10 cellular contexts compared by ENCODE assay signal in the genomic region with DNA sequence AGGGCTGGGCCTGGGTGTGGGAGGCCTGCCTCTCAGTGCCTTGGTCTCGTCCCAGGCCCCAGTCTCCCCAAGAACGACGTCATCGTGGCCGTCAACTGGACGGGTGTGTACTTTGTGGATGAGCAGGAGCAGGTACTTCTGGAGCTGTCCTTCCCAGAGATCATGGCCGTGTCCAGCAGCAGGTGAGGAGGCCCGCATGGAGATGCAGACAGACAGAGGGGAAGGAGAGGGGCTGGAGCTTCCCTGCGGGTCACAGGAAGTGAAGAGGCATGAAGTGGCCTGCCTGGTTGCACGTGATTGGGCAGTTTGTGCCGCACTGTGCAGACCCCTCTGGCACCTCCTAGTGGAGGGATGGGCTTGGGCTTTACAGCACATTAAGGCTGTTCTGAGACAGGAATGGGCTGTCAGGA.
DNase-seq lines count a peak whose midpoint lies in the region; ATAC-seq, FAIRE-seq and TF ChIP-seq lines count a peak whose summit lies in the region.
"Had no signal": no experiment of that assay in that cellular context is flagged by ENCODE, and none has a peak within 500 bp of the region (broad histone marks: within the 10 kb centered on the region; RNA-seq: fewer than 3 reads in every experiment).

No MANE protein-coding gene starts in this region.

- BruUV-seq in GM12878 (replicated peaks; lab: Mats Ljungman, UMichigan) = no TSS peak

- RAD21 ChIA-PET in GM12878 (lab: Charles Lee; ENCODE audit: unreplicated experiment) = no interaction called here

- H3K36me3 ChIP-seq in GM12878 (ENCODE audit: control insufficient read depth in 2 of 2, insufficient read depth in 2 of 2, low read length in 1 of 2) (no peaks in the 10 kb centered on the region), ovary (no peaks in the 10 kb centered on the region)
- H3K36me3 ChIP-seq: thoracic aorta had no signal

- TF ChIP-seq CTCF in GM12878 (IDR thresholded peaks at IDR 0.05 in 2 of 3, conservative IDR thresholded peaks at IDR 0.05 in 1 of 3; ENCODE audit: control insufficient read depth in 2 of 3, extremely low read depth in 1 of 3, insufficient read depth in 1 of 3, low read depth in 3 of 3, low read length in 3 of 3) (peak in 2 of 3 experiments; percentile 45 to 51; a peak in 3 of 6 replicates), ovary (IDR thresholded peaks at IDR 0.05) (no peak)

- H3K4me3 ChIP-seq in GM12878 (no peak overlapping the region), ovary (no peak overlapping the region)
- H3K4me3 ChIP-seq: thoracic aorta had no signal

- H3K9ac ChIP-seq in GM12878 (ENCODE audit: control insufficient read depth, insufficient read depth, low read length) = no peak overlapping the region

- no peak for TF ChIP-seq RAD21 in GM12878 (IDR thresholded peaks at IDR 0.05; ENCODE audit: insufficient read depth, low read depth, low read length)

- no peak overlapping the region for H3K4me2 ChIP-seq in GM12878 (ENCODE audit: control insufficient read depth, insufficient read depth)

- in situ Hi-C loops in GM12878 (cut with MboI) = loop anchor here (5.0 kb wide), 1 partner anchor 354 kb away; no protein-coding TSS in a partner anchor

- POLR2A ChIA-PET in GM12878 (lab: Charles Lee) = no interaction called here

- H3K4me1 ChIP-seq in GM12878 (ENCODE audit: control insufficient read depth, insufficient read depth, low read length) (no peaks in the 10 kb centered on the region), ovary (ENCODE audit: insufficient read depth) (no peaks in the 10 kb centered on the region)

- TF ChIP-seq EP300 in GM12878 (IDR thresholded peaks at IDR 0.05; ENCODE audit: borderline replicate concordance in 1 of 2, control insufficient read depth in 1 of 2, low read depth in 2 of 2, low read length in 2 of 2) (no peak), ovary (IDR thresholded peaks at IDR 0.05) (no peak)

- H3K79me2 ChIP-seq in GM12878 (ENCODE audit: control insufficient read depth, insufficient read depth, low read length) = no peaks in the 10 kb centered on the region

- intact Hi-C loops in GM12878 (cut with micrococcal nuclease; ENCODE audit: unreplicated experiment) = loop anchor here (2.0 kb wide), 1 partner anchor 350 kb away; no protein-coding TSS in a partner anchor
- intact Hi-C loops in ovary (cut with DNase I) = loop anchor here in 1 of 4 donors (5.0 to 10.0 kb wide), 2 partner anchors 344 to 416 kb away; no protein-coding TSS in a partner anchor

- H2AFZ ChIP-seq in GM12878 (ENCODE audit: control insufficient read depth, low read depth, low read length) = peak overlapping the region; percentile 24; the same call in 1 of the 2 replicates

- ATAC-seq in GM12878 (peak; percentile 83), esophagus mucosa (no peak)

- CTCF ChIA-PET in GM12878 (lab: Yijun Ruan, JAX) = interaction anchor here (1.2 to 1.3 kb wide), 3 partner anchors 12 to 420 kb away, joined by 3 to 6 read pairs (median 4); no protein-coding TSS in a partner anchor

- H3K27me3 ChIP-seq in GM12878 (replicated peaks in 1 of 2; ENCODE audit: control insufficient read depth in 2 of 2, insufficient read depth in 2 of 2, low read length in 1 of 2) (no peaks in the 10 kb centered on the region), ovary (no peaks in the 10 kb centered on the region)

- TF ChIP-seq POLR2A in GM12878 (IDR thresholded peaks at IDR 0.05; ENCODE audit: low read depth, low read length) (no peak), ovary (IDR thresholded peaks at IDR 0.05) (no peak)

- no peak for FAIRE-seq in GM12878 (lab: Jason Lieb, UNC)
- FAIRE-seq: islet of Langerhans had no signal

- DNase-seq in DMS53 (lab: John Stamatoyannopoulos, UW) (peak; percentile 62), DMS53 treated with DMSO at 0.1 percent for 48 hours (lab: John Stamatoyannopoulos, UW; ENCODE audit: unreplicated experiment) (no peak), HuH-7.5 (ENCODE audit: low spot score) (peak; percentile 50), GM12878 (ENCODE audit: low read depth, low spot score) (no peak), ovary (peak in 4 of 5 donors; percentile 3 to 26 (median 12)), COLO829 (ENCODE audit: low spot score) (no peak), NCI-H2029 treated with DMSO at 0.1 percent for 48 hours (lab: John Stamatoyannopoulos, UW) (no peak)

- no peaks in the 10 kb centered on the region for H4K20me1 ChIP-seq in GM12878 (ENCODE audit: control insufficient read depth, insufficient read depth)

- H3K27ac ChIP-seq in GM12878 (ENCODE audit: control insufficient read depth, insufficient read depth) (no peak overlapping the region), ovary (no peak overlapping the region)
- H3K27ac ChIP-seq: thoracic aorta had no signal

- H3K9me3 ChIP-seq in GM12878 (replicated peaks; ENCODE audit: control insufficient read depth, insufficient read depth, low read length) (no peaks in the 10 kb centered on the region), ovary (no peaks in the 10 kb centered on the region)
- H3K9me3 ChIP-seq: thoracic aorta had no signal

- WGBS in GM12878 (ENCODE audit: insufficient coverage, insufficient replicate concordance, low lambda C conversion rate, missing lambda C conversion rate) = 43% methylated on average over 11 of the region's 11 CpGs
- WGBS in ovary, 3 donors = 84 to 89% (median 86%) methylated on average over 11 of the region's 11 CpGs

- SMC1A ChIA-PET in GM12878 (lab: Charles Lee; ENCODE audit: uncharacterized antibody, unreplicated experiment) = interaction anchor here (0.8 kb wide), 1 partner anchor 350 kb away, joined by 4 read pairs; no protein-coding TSS in a partner anchor

TF ChIP-seq in GM12878, 131 proteins besides CTCF, POLR2A, EP300 and RAD21:
- TF ChIP-seq, protein P1, sequence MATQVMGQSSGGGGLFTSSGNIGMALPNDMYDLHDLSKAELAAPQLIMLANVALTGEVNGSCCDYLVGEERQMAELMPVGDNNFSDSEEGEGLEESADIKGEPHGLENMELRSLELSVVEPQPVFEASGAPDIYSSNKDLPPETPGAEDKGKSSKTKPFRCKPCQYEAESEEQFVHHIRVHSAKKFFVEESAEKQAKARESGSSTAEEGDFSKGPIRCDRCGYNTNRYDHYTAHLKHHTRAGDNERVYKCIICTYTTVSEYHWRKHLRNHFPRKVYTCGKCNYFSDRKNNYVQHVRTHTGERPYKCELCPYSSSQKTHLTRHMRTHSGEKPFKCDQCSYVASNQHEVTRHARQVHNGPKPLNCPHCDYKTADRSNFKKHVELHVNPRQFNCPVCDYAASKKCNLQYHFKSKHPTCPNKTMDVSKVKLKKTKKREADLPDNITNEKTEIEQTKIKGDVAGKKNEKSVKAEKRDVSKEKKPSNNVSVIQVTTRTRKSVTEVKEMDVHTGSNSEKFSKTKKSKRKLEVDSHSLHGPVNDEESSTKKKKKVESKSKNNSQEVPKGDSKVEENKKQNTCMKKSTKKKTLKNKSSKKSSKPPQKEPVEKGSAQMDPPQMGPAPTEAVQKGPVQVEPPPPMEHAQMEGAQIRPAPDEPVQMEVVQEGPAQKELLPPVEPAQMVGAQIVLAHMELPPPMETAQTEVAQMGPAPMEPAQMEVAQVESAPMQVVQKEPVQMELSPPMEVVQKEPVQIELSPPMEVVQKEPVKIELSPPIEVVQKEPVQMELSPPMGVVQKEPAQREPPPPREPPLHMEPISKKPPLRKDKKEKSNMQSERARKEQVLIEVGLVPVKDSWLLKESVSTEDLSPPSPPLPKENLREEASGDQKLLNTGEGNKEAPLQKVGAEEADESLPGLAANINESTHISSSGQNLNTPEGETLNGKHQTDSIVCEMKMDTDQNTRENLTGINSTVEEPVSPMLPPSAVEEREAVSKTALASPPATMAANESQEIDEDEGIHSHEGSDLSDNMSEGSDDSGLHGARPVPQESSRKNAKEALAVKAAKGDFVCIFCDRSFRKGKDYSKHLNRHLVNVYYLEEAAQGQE (IDR thresholded peaks at IDR 0.05; ENCODE audit: low read depth, low read length) = no peak
- TF ChIP-seq NFIC (IDR thresholded peaks at IDR 0.05; ENCODE audit: low read depth, low read length) (no peak), RELA (IDR thresholded peaks at IDR 0.05; ENCODE audit: borderline replicate concordance, partially characterized antibody) (no peak), MYB (IDR thresholded peaks at IDR 0.05; ENCODE audit: borderline replicate concordance, low read depth, low read length) (no peak), BHLHE40 (IDR thresholded peaks at IDR 0.05; ENCODE audit: borderline replicate concordance in 1 of 2, low read depth in 2 of 2, low read length in 1 of 2) (peak; percentile 24 to 63; a peak in 3 of 4 replicates), SMAD5 (IDR thresholded peaks at IDR 0.05; ENCODE audit: low read depth) (no peak)
- TF ChIP-seq, protein P2, sequence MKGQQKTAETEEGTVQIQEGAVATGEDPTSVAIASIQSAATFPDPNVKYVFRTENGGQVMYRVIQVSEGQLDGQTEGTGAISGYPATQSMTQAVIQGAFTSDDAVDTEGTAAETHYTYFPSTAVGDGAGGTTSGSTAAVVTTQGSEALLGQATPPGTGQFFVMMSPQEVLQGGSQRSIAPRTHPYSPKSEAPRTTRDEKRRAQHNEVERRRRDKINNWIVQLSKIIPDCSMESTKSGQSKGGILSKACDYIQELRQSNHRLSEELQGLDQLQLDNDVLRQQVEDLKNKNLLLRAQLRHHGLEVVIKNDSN (IDR thresholded peaks at IDR 0.05; ENCODE audit: borderline replicate concordance, extremely low read length, insufficient read depth, low read depth, low read length) = no peak

Comparison
In these comparisons a context has a peak if more than half of its experiments do, and no peak if none do; other contexts are left out.
1. DNase-seq: peak in DMS53 (single experiment), HuH-7.5 (single experiment) and ovary (4 of 5); none in DMS53 treated with DMSO at 0.1 percent for 48 hours (single experiment), GM12878 (single experiment), COLO829 (single experiment) and NCI-H2029 treated with DMSO at 0.1 percent for 48 hours (single experiment).
2. CTCF ChIP-seq: peak in GM12878 (2 of 3); none in ovary (0 of 3).